In genomic region chr4:114147619-114148208, GRCh38 we compare ENCODE assay signal across 8 cellular contexts.
DNase-seq lines count a peak whose midpoint lies in the region; ATAC-seq and TF ChIP-seq lines count a peak whose summit lies in the region.
"Not testable (repeated sequence)": the region's sequence is repeated elsewhere in the genome, so short reads cannot be mapped to it uniquely, and the experiment has no call there.

No MANE protein-coding gene starts in this region.

- H3K9ac ChIP-seq in SK-N-MC (ENCODE audit: insufficient read length): peak overlapping the region; percentile 83

- H3K4me3 Mint-ChIP-seq in activated T-helper 17 cell treated with anti-CD3 and anti-CD28 coated beads, Interleukin-2, amount 50 U/mL, for 72 hours: peak overlapping the region; percentile 74
- H3K4me3 Mint-ChIP-seq in dendritic cell treated with granulocyte-macrophage colony-stimulating factor and Interleukin-4, amounts not matched to agents 40 ng/mL and 50 ng/mL, for 4 days: peak overlapping the region; percentile 60
- not testable (repeated sequence) for H3K4me3 Mint-ChIP-seq in nephron progenitor cell
- peak overlapping the region; percentile 81 to 82 for H3K4me3 Mint-ChIP-seq in stimulated activated naive CD8-positive, alpha-beta T cell treated with anti-CD3 and anti-CD28 coated beads, Interleukin-15, amount 100 ng/mL, for 72 hours

- not testable (repeated sequence) for TF ChIP-seq CTCF in nephron progenitor cell (IDR thresholded peaks at IDR 0.05)

- intact Hi-C loops in dendritic cell treated with granulocyte-macrophage colony-stimulating factor and Interleukin-4, amounts not matched to agents 40 ng/mL and 50 ng/mL, for 4 days (cut with micrococcal nuclease): not testable (repeated sequence)

- H3K9me3 Mint-ChIP-seq in activated T-helper 17 cell treated with anti-CD3 and anti-CD28 coated beads, Interleukin-2, amount 50 U/mL, for 72 hours; nephron progenitor cell; stimulated activated naive CD8-positive, alpha-beta T cell treated with anti-CD3 and anti-CD28 coated beads, Interleukin-15, amount 100 ng/mL, for 72 hours: not testable (repeated sequence)
- peaks cover 13% of the 10 kb centered on the region for H3K9me3 Mint-ChIP-seq in dendritic cell treated with granulocyte-macrophage colony-stimulating factor and Interleukin-4, amounts not matched to agents 40 ng/mL and 50 ng/mL, for 4 days

- ATAC-seq in activated T-helper 17 cell treated with anti-CD3 and anti-CD28 coated beads, Interleukin-2, amount 50 U/mL, for 72 hours (replicated peaks); stimulated activated naive CD8-positive, alpha-beta T cell treated with anti-CD3 and anti-CD28 coated beads, Interleukin-15, amount 100 ng/mL, for 72 hours: not testable (repeated sequence)

- not testable (repeated sequence) for H3K4me1 Mint-ChIP-seq in activated T-helper 17 cell treated with anti-CD3 and anti-CD28 coated beads, Interleukin-2, amount 50 U/mL, for 72 hours; dendritic cell treated with granulocyte-macrophage colony-stimulating factor and Interleukin-4, amounts not matched to agents 40 ng/mL and 50 ng/mL, for 4 days (ENCODE audit: low read depth); nephron progenitor cell; stimulated activated naive CD8-positive, alpha-beta T cell treated with anti-CD3 and anti-CD28 coated beads, Interleukin-15, amount 100 ng/mL, for 72 hours

- peak overlapping the region; percentile 89 for H3K27ac ChIP-seq in SK-N-MC

- H3K4me3 ChIP-seq in SK-N-MC: peak overlapping the region; percentile 85

- DNase-seq in GF-D8 (lab: John Stamatoyannopoulos, UW) (peak; percentile 30), KBM-7 (peak; percentile 30)
- DNase-seq in SK-N-MC (ENCODE audit: low read depth, low spot score); nephron progenitor cell: not testable (repeated sequence)
- peak; percentile 3 to 15 for DNase-seq in activated CD4-positive, alpha-beta T cell treated with anti-CD3 and anti-CD28 coated beads, Interleukin-2, amount 50 U/mL, for 48 hours
- DNase-seq in stimulated activated naive CD8-positive, alpha-beta T cell treated with anti-CD3 and anti-CD28 coated beads, Interleukin-15, amount 100 ng/mL, for 72 hours: peak; percentile 12 to 22

- peak overlapping the region; percentile 12 for H3K27ac Mint-ChIP-seq in activated T-helper 17 cell treated with anti-CD3 and anti-CD28 coated beads, Interleukin-2, amount 50 U/mL, for 72 hours
- H3K27ac Mint-ChIP-seq in dendritic cell treated with granulocyte-macrophage colony-stimulating factor and Interleukin-4, amounts not matched to agents 40 ng/mL and 50 ng/mL, for 4 days: not testable (repeated sequence)
- H3K27ac Mint-ChIP-seq in nephron progenitor cell: peak overlapping the region; percentile 37
- H3K27ac Mint-ChIP-seq in stimulated activated naive CD8-positive, alpha-beta T cell treated with anti-CD3 and anti-CD28 coated beads, Interleukin-15, amount 100 ng/mL, for 72 hours: peak overlapping the region in 1 of 2 donors; percentile 90

- in situ Hi-C loops in KBM-7 (cut with MboI; ENCODE audit: low pct_unique_long_range_greater_than_20kb, low sequenced_read_pairs): not testable (repeated sequence)

- not testable (repeated sequence) for H3K36me3 ChIP-seq in SK-N-MC (ENCODE audit: insufficient read depth, low read length)

- H3K9me3 ChIP-seq in SK-N-MC (ENCODE audit: low read depth, low read length): not testable (repeated sequence)

- H3K36me3 Mint-ChIP-seq in activated T-helper 17 cell treated with anti-CD3 and anti-CD28 coated beads, Interleukin-2, amount 50 U/mL, for 72 hours (ENCODE audit: low read depth); dendritic cell treated with granulocyte-macrophage colony-stimulating factor and Interleukin-4, amounts not matched to agents 40 ng/mL and 50 ng/mL, for 4 days (ENCODE audit: low read depth); nephron progenitor cell (ENCODE audit: low read depth): not testable (repeated sequence)

- H3K27me3 Mint-ChIP-seq in activated T-helper 17 cell treated with anti-CD3 and anti-CD28 coated beads, Interleukin-2, amount 50 U/mL, for 72 hours; dendritic cell treated with granulocyte-macrophage colony-stimulating factor and Interleukin-4, amounts not matched to agents 40 ng/mL and 50 ng/mL, for 4 days; nephron progenitor cell (ENCODE audit: low read depth, poor library complexity); stimulated activated naive CD8-positive, alpha-beta T cell treated with anti-CD3 and anti-CD28 coated beads, Interleukin-15, amount 100 ng/mL, for 72 hours: not testable (repeated sequence)
